Comparison of ENCODE assay signal across 10 cellular contexts in genomic region chr17:82531431-82531881, GRCh38. TPM values are rescaled to one million over a fixed set of nuclear protein-coding genes. Genes with fewer than 3 reads are reported as not detected.
A peak's percentile ranks its signal among the peaks of the same experiment; 100 is the strongest.
DNase-seq lines count a peak whose midpoint lies in the region; ATAC-seq and TF ChIP-seq lines count a peak whose summit lies in the region.
"Had no signal": no experiment of that assay in that cellular context is flagged by ENCODE, and none has a peak within 500 bp of the region (broad histone marks: within the 10 kb centered on the region; RNA-seq: fewer than 3 reads in every experiment).

No MANE protein-coding gene starts in this region.

- TF ChIP-seq CTCF in MCF 10A (IDR thresholded peaks at IDR 0.05; ENCODE audit: unreplicated experiment) (no peak), breast epithelium (IDR thresholded peaks at IDR 0.05) (no peak), foreskin keratinocyte (conservative IDR thresholded peaks at IDR 0.05) (no peak), thyroid gland (IDR thresholded peaks at IDR 0.05) (no peak)

- H3K4me1 ChIP-seq in breast epithelium (peaks cover 0 to 23% of the 10 kb centered on the region in 2 donors), foreskin keratinocyte (peaks cover 50% of the 10 kb centered on the region), thyroid gland (peaks cover 44 to 76% of the 10 kb centered on the region in 2 donors)

- peaks cover 64% of the 10 kb centered on the region for H3K4me1 Mint-ChIP-seq in MCF 10A (ENCODE audit: insufficient read depth, unreplicated experiment)
- peaks cover 57% of the 10 kb centered on the region for H3K4me1 Mint-ChIP-seq in activated CD4-positive, alpha-beta memory T cell treated with anti-CD3 and anti-CD28 coated beads, Interleukin-2, amount 10 ng/mL, durations not matched to agents 7 days and 5 days

- DNase-seq in MCF 10A (ENCODE audit: unreplicated experiment): peak; percentile 51
- no peak for DNase-seq in breast epithelium (ENCODE audit: low spot score in 2 of 2)
- no peak for DNase-seq in activated CD4-positive, alpha-beta memory T cell treated with anti-CD3 and anti-CD28 coated beads, Interleukin-2, amount 10 ng/mL, durations not matched to agents 7 days and 5 days
- DNase-seq in foreskin keratinocyte: peak; percentile 65 to 80
- DNase-seq in thyroid gland: no peak
- no peak for DNase-seq in GM19240 (ENCODE audit: insufficient read length, low spot score)
- DNase-seq: activated CD4-positive, CD25-positive, alpha-beta regulatory T cell treated with anti-CD3 and anti-CD28 coated beads, Interleukin-2, amount 50 U/mL, for 72 hours; NCI-H2081 treated with DMSO at 0.1 percent for 48 hours had no signal

- no peaks in the 10 kb centered on the region for H3K27me3 Mint-ChIP-seq in MCF 10A (ENCODE audit: insufficient read depth, unreplicated experiment)
- no peaks in the 10 kb centered on the region for H3K27me3 Mint-ChIP-seq in activated CD4-positive, alpha-beta memory T cell treated with anti-CD3 and anti-CD28 coated beads, Interleukin-2, amount 10 ng/mL, durations not matched to agents 7 days and 5 days

- H3K9me3 ChIP-seq in breast epithelium (no peaks in the 10 kb centered on the region), thyroid gland (no peaks in the 10 kb centered on the region)

- CTCF ChIA-PET in MCF 10A (lab: Yijun Ruan, JAX): interaction anchor here (0.5 kb wide), 2 partner anchors 23 to 295 kb away, joined by 3 to 4 read pairs; no protein-coding TSS in a partner anchor
- CTCF ChIA-PET in activated CD4-positive, alpha-beta memory T cell treated with anti-CD3 and anti-CD28 coated beads, Interleukin-2, amount 10 ng/mL, durations not matched to agents 7 days and 5 days (lab: Charles Lee): interaction anchor here (1.2 to 2.5 kb wide), 2 partner anchors 10 to 11 kb away, joined by 3 to 14 read pairs; partner anchors contain the start of gene FOXK2

- peak overlapping the region; percentile 34 for H3K4me3 Mint-ChIP-seq in MCF 10A (ENCODE audit: unreplicated experiment)
- H3K4me3 Mint-ChIP-seq in activated CD4-positive, alpha-beta memory T cell treated with anti-CD3 and anti-CD28 coated beads, Interleukin-2, amount 10 ng/mL, durations not matched to agents 7 days and 5 days: no peak overlapping the region

- H3K27me3 ChIP-seq in breast epithelium (no peaks in the 10 kb centered on the region), foreskin keratinocyte (no peaks in the 10 kb centered on the region), thyroid gland (no peaks in the 10 kb centered on the region)

- H3K36me3 ChIP-seq in breast epithelium (no peaks in the 10 kb centered on the region), thyroid gland (no peaks in the 10 kb centered on the region)

- H3K9me3 Mint-ChIP-seq in MCF 10A (ENCODE audit: unreplicated experiment): no peaks in the 10 kb centered on the region
- no peaks in the 10 kb centered on the region for H3K9me3 Mint-ChIP-seq in activated CD4-positive, alpha-beta memory T cell treated with anti-CD3 and anti-CD28 coated beads, Interleukin-2, amount 10 ng/mL, durations not matched to agents 7 days and 5 days

- H3K4me3 ChIP-seq in breast epithelium (no peak overlapping the region), thyroid gland (replicated peaks in 1 of 3) (no peak overlapping the region)

- POLR2A ChIA-PET in MCF 10A (lab: Yijun Ruan, JAX): interaction anchor here (0.8 to 11.5 kb wide), 7 partner anchors 11 to 132 kb away, joined by 3 to 165 read pairs (median 5); partner anchors contain the start of genes FOXK2 and NARF
- POLR2A ChIA-PET in activated CD4-positive, alpha-beta memory T cell treated with anti-CD3 and anti-CD28 coated beads, Interleukin-2, amount 10 ng/mL, durations not matched to agents 7 days and 5 days (lab: Charles Lee): interaction anchor here (5.5 kb wide), 1 partner anchor 12 kb away, joined by 38 read pairs; the partner anchor contains the start of gene FOXK2

- TF ChIP-seq POLR2A in breast epithelium (IDR thresholded peaks at IDR 0.05): no peak
- TF ChIP-seq POLR2A in thyroid gland (IDR thresholded peaks at IDR 0.05): no peak

- intact Hi-C loops in MCF 10A (cut with micrococcal nuclease) (no loop called here), breast epithelium (cut with DNase I; ENCODE audit: low total_unique reads) (loop anchor here (5.0 kb wide), 1 partner anchor 1214 kb away; no protein-coding TSS in a partner anchor), thyroid gland (cut with DNase I) (no loop called here)

- H3K27ac Mint-ChIP-seq in MCF 10A (ENCODE audit: low read depth, unreplicated experiment): peak overlapping the region; percentile 88
- peak overlapping the region; percentile 77 for H3K27ac Mint-ChIP-seq in activated CD4-positive, alpha-beta memory T cell treated with anti-CD3 and anti-CD28 coated beads, Interleukin-2, amount 10 ng/mL, durations not matched to agents 7 days and 5 days

- 77 to 80% methylated on average over 7 of the region's 7 CpGs for WGBS in thyroid gland, 2 donors

- H3K27ac ChIP-seq in breast epithelium: peak overlapping the region in 1 of 2 donors; percentile 15
- peak overlapping the region; percentile 13 for H3K27ac ChIP-seq in foreskin keratinocyte
- peak overlapping the region in 2 of 3 donors; percentile 22 to 39 for H3K27ac ChIP-seq in thyroid gland

- peak; percentile 36 for ATAC-seq in foreskin keratinocyte
- no peak for ATAC-seq in GM18858 (IDR thresholded peaks at IDR 0.05; ENCODE audit: unreplicated experiment)
- no peak for ATAC-seq in GM21381 (IDR thresholded peaks at IDR 0.05; ENCODE audit: unreplicated experiment)

- BruUV-seq in MCF 10A (replicated peaks; lab: Mats Ljungman, UMichigan): no TSS peak

- H3K36me3 Mint-ChIP-seq in MCF 10A (ENCODE audit: insufficient read depth, unreplicated experiment): peaks cover 7% of the 10 kb centered on the region
- H3K36me3 Mint-ChIP-seq in activated CD4-positive, alpha-beta memory T cell treated with anti-CD3 and anti-CD28 coated beads, Interleukin-2, amount 10 ng/mL, durations not matched to agents 7 days and 5 days (ENCODE audit: low read depth): peaks cover 13% of the 10 kb centered on the region

RNA-seq across cellular contexts. Expression of gene FOXK2, which starts 11.9 kb away (rescaled TPM):
- total RNA-seq in MCF 10A (2022) (85.9 and 104 TPM in 2 replicates), breast epithelium (10 to 100 TPM; 25.0 to 48.6 (median 36.7) TPM), foreskin keratinocyte (66.1 and 70.3 TPM in 2 replicates), thyroid gland (10 to 100 TPM; 30.5 to 43.3 (median 38.8) TPM)
- 10 to 100 TPM; 53.3 to 68.2 TPM for total RNA-seq in activated CD4-positive, alpha-beta memory T cell treated with anti-CD3 and anti-CD28 coated beads, Interleukin-2, amount 10 ng/mL, durations not matched to agents 7 days and 5 days
- 31.8 and 35.7 TPM in 2 replicates for polyA plus RNA-seq in foreskin keratinocyte

Comparison
In these comparisons a context has a peak if more than half of its experiments do, and no peak if none do; other contexts are left out.
1. DNase-seq: peak in MCF 10A (single experiment) and foreskin keratinocyte (2 of 2); none in breast epithelium (0 of 2), activated CD4-positive, alpha-beta memory T cell treated with anti-CD3 and anti-CD28 coated beads, Interleukin-2, amount 10 ng/mL, durations not matched to agents 7 days and 5 days (single experiment), thyroid gland (0 of 2) and GM19240 (single experiment).